Comparison of ENCODE assay signal across 31 cellular contexts in the genomic region with DNA sequence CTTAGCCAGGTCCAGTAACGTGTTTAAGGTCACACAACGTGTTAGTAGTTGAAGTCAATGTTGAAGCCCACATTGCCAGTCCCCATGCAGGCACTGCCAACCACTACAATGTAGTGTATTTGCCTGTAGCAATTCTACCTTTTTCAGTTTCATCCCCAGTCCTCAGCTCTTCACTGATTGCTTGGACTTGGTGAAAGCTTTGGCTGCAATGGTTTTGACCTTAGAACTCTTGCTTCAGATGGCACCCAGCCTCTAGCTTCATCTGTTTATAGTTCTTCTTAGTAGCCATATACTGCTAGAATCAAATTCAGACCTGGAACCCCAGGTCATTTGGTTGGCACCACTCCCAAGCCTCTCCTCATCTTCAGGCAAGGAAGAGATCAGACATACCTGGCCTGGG.
DNase-seq lines count a peak whose midpoint lies in the region; ATAC-seq and TF ChIP-seq lines count a peak whose summit lies in the region.
"Had no signal": no experiment of that assay in that cellular context is flagged by ENCODE, and none has a peak within 500 bp of the region (broad histone marks: within the 10 kb centered on the region; RNA-seq: fewer than 3 reads in every experiment).

No MANE protein-coding gene starts in this region.

- TF ChIP-seq CTCF in osteocyte (IDR thresholded peaks at IDR 0.05) = no peak

- no peak overlapping the region for H4K8ac ChIP-seq in mesenchymal stem cell (ENCODE audit: low read length)

- no peak overlapping the region for H3K4me3 Mint-ChIP-seq in osteocyte (ENCODE audit: unreplicated experiment)
- H3K4me3 Mint-ChIP-seq: B cell; CD14-positive monocyte; CD4-positive, alpha-beta memory T cell; CD4-positive, alpha-beta T cell; CD4-positive, CD25-positive, alpha-beta regulatory T cell; CD8-positive, alpha-beta memory T cell; CD8-positive, alpha-beta T cell had no signal

- no peaks in the 10 kb centered on the region for H3K27me3 Mint-ChIP-seq in osteocyte (ENCODE audit: unreplicated experiment)
- H3K27me3 Mint-ChIP-seq: B cell; CD4-positive, alpha-beta memory T cell; CD4-positive, alpha-beta T cell; CD4-positive, CD25-positive, alpha-beta regulatory T cell; CD8-positive, alpha-beta memory T cell had no signal

- no peaks in the 10 kb centered on the region for H3K36me3 ChIP-seq in mesenchymal stem cell (ENCODE audit: control insufficient read depth in 1 of 2, insufficient read depth in 2 of 2, low read depth in 1 of 2, low read length in 2 of 2)
- H3K36me3 ChIP-seq: BE2C; BLaER1; BLaER1 treated with 17β-estradiol and CSF1 and Interleukin-3, amounts not matched to agents 10 nM and 100 nM had no signal

- H3K27ac Mint-ChIP-seq in osteocyte (ENCODE audit: unreplicated experiment) = no peak overlapping the region
- H3K27ac Mint-ChIP-seq: B cell; CD14-positive monocyte; CD4-positive, alpha-beta memory T cell; CD4-positive, alpha-beta T cell; CD4-positive, CD25-positive, alpha-beta regulatory T cell; CD8-positive, alpha-beta memory T cell; CD8-positive, alpha-beta T cell had no signal

- no peak overlapping the region for H2AFZ ChIP-seq in mesenchymal stem cell (ENCODE audit: low read depth, low read length)

- H2AK5ac ChIP-seq in mesenchymal stem cell (ENCODE audit: low read length, severe bottlenecking) = no peak overlapping the region

- H3K23ac ChIP-seq in mesenchymal stem cell (ENCODE audit: low read length in 2 of 2) = no peak overlapping the region

- peak overlapping the region in 1 of 2 experiments; percentile 75 for H2BK12ac ChIP-seq in mesenchymal stem cell (ENCODE audit: low read length in 2 of 2)

- no peak overlapping the region for H3K14ac ChIP-seq in mesenchymal stem cell (ENCODE audit: low read length in 2 of 2)

- no peaks in the 10 kb centered on the region for H3K79me1 ChIP-seq in mesenchymal stem cell (replicated peaks; ENCODE audit: low read length, poor library complexity, severe bottlenecking)

- H3K9me3 ChIP-seq in mesenchymal stem cell (ENCODE audit: control insufficient read depth, low read length) = no peaks in the 10 kb centered on the region
- H3K9me3 ChIP-seq: A549; BE2C; BLaER1; BLaER1 treated with 17β-estradiol and CSF1 and Interleukin-3, amounts not matched to agents 10 nM and 100 nM; Caco-2 had no signal

- no peak overlapping the region for H4K91ac ChIP-seq in mesenchymal stem cell (ENCODE audit: low read length)

- no peaks in the 10 kb centered on the region for H3K4me1 Mint-ChIP-seq in osteocyte (ENCODE audit: unreplicated experiment)
- H3K4me1 Mint-ChIP-seq: B cell; CD14-positive monocyte; CD4-positive, alpha-beta memory T cell; CD4-positive, CD25-positive, alpha-beta regulatory T cell; CD8-positive, alpha-beta memory T cell had no signal

- DNase-seq in left lobe of liver (ENCODE audit: low spot score) = no peak
- DNase-seq in mesenchymal stem cell = no peak
- no peak for DNase-seq in osteocyte (ENCODE audit: extremely low spot score, unreplicated experiment)
- no peak for DNase-seq in HuH-7 (ENCODE audit: low spot score)
- DNase-seq: 8988T; ACHN; AML-193; BE2C; C1 segment of cervical spinal cord; Caco-2; Calu3; CD4-positive, alpha-beta memory T cell; CD4-positive, alpha-beta T cell; CD4-positive, CD25-positive, alpha-beta regulatory T cell; CD8-positive, alpha-beta memory T cell; CD8-positive, alpha-beta T cell; COR-L47; DMS 273 treated with DMSO at 0.1 percent for 48 hours; DMS153; DMS53; DMS79; DMS79 treated with DMSO at 0.1 percent for 48 hours; DND-41; EL had no signal

- no peak overlapping the region for H2BK120ac ChIP-seq in mesenchymal stem cell (ENCODE audit: low read depth, low read length)

- no peak overlapping the region for H3K9ac ChIP-seq in mesenchymal stem cell (ENCODE audit: low read length)
- H3K9ac ChIP-seq: BLaER1; BLaER1 treated with 17β-estradiol and CSF1 and Interleukin-3, amounts not matched to agents 10 nM and 100 nM had no signal

- no peak overlapping the region for H3K4ac ChIP-seq in mesenchymal stem cell (ENCODE audit: low read depth in 1 of 2, low read length in 2 of 2)

- H3K36me3 Mint-ChIP-seq in osteocyte (ENCODE audit: unreplicated experiment) = no peaks in the 10 kb centered on the region
- H3K36me3 Mint-ChIP-seq: CD14-positive monocyte; CD4-positive, alpha-beta memory T cell; CD4-positive, CD25-positive, alpha-beta regulatory T cell; CD8-positive, alpha-beta memory T cell; CD8-positive, alpha-beta T cell had no signal

- 86% methylated on average over 2 of the region's 2 CpGs for WGBS in mesenchymal stem cell

- H3K27ac ChIP-seq in mesenchymal stem cell (ENCODE audit: low read length, poor library complexity, severe bottlenecking) = no peak overlapping the region
- H3K27ac ChIP-seq: 22Rv1; A549; BLaER1; BLaER1 treated with 17β-estradiol and CSF1 and Interleukin-3, amounts not matched to agents 10 nM and 100 nM; C4-2B had no signal

- no peak overlapping the region for H3K4me3 ChIP-seq in mesenchymal stem cell (ENCODE audit: insufficient read depth in 1 of 2, low read depth in 1 of 2, low read length in 2 of 2)
- H3K4me3 ChIP-seq: A549; BLaER1; BLaER1 treated with 17β-estradiol and CSF1 and Interleukin-3, amounts not matched to agents 10 nM and 100 nM had no signal

- no peaks in the 10 kb centered on the region for H3K4me1 ChIP-seq in mesenchymal stem cell (ENCODE audit: control insufficient read depth, insufficient read depth, low read depth, low read length)
- H3K4me1 ChIP-seq: A549, BE2C, BLaER1, Caco-2 had no signal

- peak overlapping the region; percentile 9 to 67 for H3K18ac ChIP-seq in mesenchymal stem cell (ENCODE audit: low read depth in 1 of 2, low read length in 2 of 2)

- H2BK15ac ChIP-seq in mesenchymal stem cell (ENCODE audit: low read depth, poor library complexity, severe bottlenecking) = no peak overlapping the region

- no peak overlapping the region for H3K4me2 ChIP-seq in mesenchymal stem cell (ENCODE audit: low read length, poor library complexity, severe bottlenecking)
- H3K4me2 ChIP-seq: A549; BLaER1; BLaER1 treated with 17β-estradiol and CSF1 and Interleukin-3, amounts not matched to agents 10 nM and 100 nM had no signal

- ATAC-seq in left lobe of liver = peak; percentile 62
- ATAC-seq: A549; CD8-positive, alpha-beta T cell had no signal

- no peaks in the 10 kb centered on the region for H3K27me3 ChIP-seq in mesenchymal stem cell (ENCODE audit: control insufficient read depth in 1 of 2, insufficient read depth in 1 of 2, low read length in 2 of 2)
- H3K27me3 ChIP-seq: BE2C; BLaER1; BLaER1 treated with 17β-estradiol and CSF1 and Interleukin-3, amounts not matched to agents 10 nM and 100 nM had no signal

- no peaks in the 10 kb centered on the region for H3K9me3 Mint-ChIP-seq in osteocyte (ENCODE audit: unreplicated experiment)
- H3K9me3 Mint-ChIP-seq: CD4-positive, alpha-beta T cell; CD8-positive, alpha-beta T cell had no signal

- no peak overlapping the region for H2BK5ac ChIP-seq in mesenchymal stem cell (ENCODE audit: low read depth, low read length, poor library complexity, severe bottlenecking)
